In genomic region chr3:179149239-179149887, GRCh38 we compare ENCODE assay signal across 8 cellular contexts. TPM values are rescaled to one million over a fixed set of nuclear protein-coding genes. Genes with fewer than 3 reads are reported as not detected.
DNase-seq lines count a peak whose midpoint lies in the region; ATAC-seq and TF ChIP-seq lines count a peak whose summit lies in the region.

No MANE protein-coding gene starts in this region.

- no peaks in the 10 kb centered on the region for H3K9me3 ChIP-seq in RWPE2 (ENCODE audit: severe bottlenecking)
- H3K9me3 ChIP-seq in adipocyte (ENCODE audit: control insufficient read depth, low read length), result no peaks in the 10 kb centered on the region
- no peaks in the 10 kb centered on the region for H3K9me3 ChIP-seq in skeletal muscle tissue (ENCODE audit: control insufficient read depth in 3 of 3, low read length in 3 of 3)

- peaks cover 4% of the 10 kb centered on the region for H3K4me1 ChIP-seq in RWPE2 (ENCODE audit: insufficient read depth, poor library complexity, severe bottlenecking)
- peaks cover 17% of the 10 kb centered on the region for H3K4me1 ChIP-seq in adipocyte (ENCODE audit: control insufficient read depth, insufficient read depth, low read length)
- H3K4me1 ChIP-seq in skeletal muscle tissue (ENCODE audit: control insufficient read depth in 3 of 3, insufficient read depth in 3 of 3, low read length in 3 of 3), result peaks cover 6 to 24% (median 13%) of the 10 kb centered on the region in 3 donors

- ATAC-seq in GM18858 (IDR thresholded peaks at IDR 0.05; ENCODE audit: unreplicated experiment), result peak; percentile 21
- ATAC-seq in HG03432 (IDR thresholded peaks at IDR 0.05; ENCODE audit: unreplicated experiment), result peak; percentile 29
- peak; percentile 15 for ATAC-seq in RWPE2 (ENCODE audit: low read depth)

- H3K27ac ChIP-seq in RWPE2 (ENCODE audit: poor library complexity, severe bottlenecking) (peak overlapping the region; percentile 80), skeletal muscle tissue (ENCODE audit: low read depth, low read length) (peak overlapping the region; percentile 88)

- DNase-seq in ACHN (peak; percentile 38), RWPE2 (ENCODE audit: low spot score) (no peak), adipocyte (ENCODE audit: low read depth) (peak; percentile 76), NCI-H1930 (lab: John Stamatoyannopoulos, UW) (no peak)

- H3K27me3 ChIP-seq in RWPE2 (ENCODE audit: insufficient read depth, poor library complexity, severe bottlenecking), result no peaks in the 10 kb centered on the region
- no peaks in the 10 kb centered on the region for H3K27me3 ChIP-seq in adipocyte (replicated peaks; ENCODE audit: control insufficient read depth, insufficient read depth, low read length)
- no peaks in the 10 kb centered on the region for H3K27me3 ChIP-seq in skeletal muscle tissue (ENCODE audit: control insufficient read depth in 3 of 3, insufficient read depth in 3 of 3, low read length in 3 of 3)

- H3K9ac ChIP-seq in adipocyte (ENCODE audit: low read length) (peak overlapping the region; percentile 98), skeletal muscle tissue (ENCODE audit: low read depth in 1 of 3, low read length in 3 of 3) (peak overlapping the region; percentile 87 to 92 (median 89))

- H3K36me3 ChIP-seq in RWPE2 (ENCODE audit: low read depth) (no peaks in the 10 kb centered on the region), adipocyte (ENCODE audit: control insufficient read depth, insufficient read depth, low read length, severe bottlenecking) (no peaks in the 10 kb centered on the region), skeletal muscle tissue (ENCODE audit: control insufficient read depth in 3 of 3, insufficient read depth in 3 of 3, low read length in 3 of 3) (no peaks in the 10 kb centered on the region)

- H3K4me3 ChIP-seq in RWPE2 (ENCODE audit: severe bottlenecking) (peak overlapping the region; percentile 99), adipocyte (ENCODE audit: low read length) (peak overlapping the region; percentile 94), iPS-11a (ENCODE audit: low read depth, low read length) (peak overlapping the region; percentile 87), skeletal muscle tissue (ENCODE audit: low read length in 3 of 3) (peak overlapping the region; percentile 84 to 89 (median 86))

- in situ Hi-C loops in ACHN (cut with HindIII; ENCODE audit: low pct_ligation_motif_present, low pct_unique_long_range_greater_than_20kb, low sequenced_read_pairs), result no loop called here

- no peak for TF ChIP-seq CTCF in RWPE2 (IDR thresholded peaks at IDR 0.05; ENCODE audit: poor library complexity, severe bottlenecking)

RNA-seq across cellular contexts. Expression of gene PIK3CA, which starts 1.2 kb away (rescaled TPM):
- total RNA-seq in skeletal muscle tissue, result 20.4 TPM

Comparison
In these comparisons a context has a peak if more than half of its experiments do, and no peak if none do; other contexts are left out.
1. DNase-seq: peak in ACHN (single experiment) and adipocyte (single experiment); none in RWPE2 (single experiment) and NCI-H1930 (0 of 2).
2. Peak in every context shown above with its lines, with median percentiles within 50 percentile points of each other: ATAC-seq and H3K4me3 ChIP-seq.